8 cellular contexts compared by ENCODE assay signal in genomic region chr1:182391362-182392044, GRCh38. TPM values are rescaled to one million over a fixed set of nuclear protein-coding genes. Genes with fewer than 3 reads are reported as not detected.
DNase-seq lines count a peak whose midpoint lies in the region; ATAC-seq and TF ChIP-seq lines count a peak whose summit lies in the region.

GLUL (minus strand) TSS chr1:182391790; CDS start chr1:182388737, 3,053 bp downstream.

- H3K27ac Mint-ChIP-seq in activated T-helper 17 cell treated with anti-CD3 and anti-CD28 coated beads, Interleukin-2, amount 50 U/mL, for 72 hours = peak within 1 kb of the TSS; percentile 96
- H3K27ac Mint-ChIP-seq in naive thymus-derived CD8-positive, alpha-beta T cell = peak within 1 kb of the TSS in 8 of 10 donors; percentile 66 to 92 (median 78)

- POLR2A ChIA-PET in Panc1 (lab: Charles Lee) = interaction anchor here (0.6 to 0.7 kb wide), 2 partner anchors 112 to 1065 kb away, joined by 3 read pairs; no protein-coding TSS in a partner anchor
- POLR2A ChIA-PET in naive thymus-derived CD8-positive, alpha-beta T cell (lab: Charles Lee) = interaction anchor here (1.2 kb wide), 1 partner anchor 307 kb away, joined by 4 read pairs; no protein-coding TSS in a partner anchor

- H3K9me3 Mint-ChIP-seq in activated T-helper 17 cell treated with anti-CD3 and anti-CD28 coated beads, Interleukin-2, amount 50 U/mL, for 72 hours = no peaks in the 10 kb centered on the region
- no peaks in the 10 kb centered on the region for H3K9me3 Mint-ChIP-seq in naive thymus-derived CD8-positive, alpha-beta T cell

- H3K36me3 ChIP-seq in Panc1 (ENCODE audit: control insufficient read depth, insufficient read depth, low read length) = peaks cover 4% of the 10 kb centered on the region

- intact Hi-C loops in Panc1 (cut with micrococcal nuclease; ENCODE audit: unreplicated experiment) = loop anchor here (5.0 kb wide), 1 partner anchor 69 kb away; no protein-coding TSS in a partner anchor

- H3K4me3 ChIP-seq in Panc1 (ENCODE audit: low read depth in 2 of 2, low read length in 2 of 2) = peak within 1 kb of the TSS; percentile 57 to 64

- peaks cover 9% of the 10 kb centered on the region for H3K4me1 Mint-ChIP-seq in activated T-helper 17 cell treated with anti-CD3 and anti-CD28 coated beads, Interleukin-2, amount 50 U/mL, for 72 hours
- H3K4me1 Mint-ChIP-seq in naive thymus-derived CD8-positive, alpha-beta T cell = peaks cover 16 to 34% (median 25%) of the 10 kb centered on the region in 4 donors

- peak; percentile 80 for ATAC-seq in GM21723 (IDR thresholded peaks at IDR 0.05; ENCODE audit: unreplicated experiment)
- peak; percentile 95 for ATAC-seq in Panc1
- peak; percentile 87 for ATAC-seq in activated T-helper 17 cell treated with anti-CD3 and anti-CD28 coated beads, Interleukin-2, amount 50 U/mL, for 72 hours (replicated peaks)
- ATAC-seq in naive thymus-derived CD8-positive, alpha-beta T cell = peak; percentile 66 to 72
- ATAC-seq in stimulated activated naive CD8-positive, alpha-beta T cell treated with anti-CD3 and anti-CD28 coated beads, Interleukin-15, Interleukin-2, amounts not matched to agents 100 U/mL and 50 U/mL, for 24 hours = peak; percentile 77

- H3K27ac ChIP-seq in Panc1 (ENCODE audit: low read length) = peak within 1 kb of the TSS; percentile 72

- DNase-seq in DMS53 (lab: John Stamatoyannopoulos, UW) (peak; percentile 96), KBM-7 (peak; percentile 96), Panc1 (ENCODE audit: low read depth, low spot score) (no peak), fibroblast of peridontal ligament (ENCODE audit: extremely low read depth) (peak; percentile 88)
- peak; percentile 13 to 73 (median 46) for DNase-seq in naive thymus-derived CD8-positive, alpha-beta T cell
- peak; percentile 72 for DNase-seq in stimulated activated naive CD8-positive, alpha-beta T cell treated with anti-CD3 and anti-CD28 coated beads, Interleukin-15, Interleukin-2, amounts not matched to agents 100 U/mL and 50 U/mL, for 24 hours

- H3K27me3 ChIP-seq in Panc1 (ENCODE audit: control insufficient read depth, insufficient read depth, low read length) = peaks cover 11% of the 10 kb centered on the region

- H3K36me3 Mint-ChIP-seq in activated T-helper 17 cell treated with anti-CD3 and anti-CD28 coated beads, Interleukin-2, amount 50 U/mL, for 72 hours (ENCODE audit: low read depth) = peaks cover 47% of the 10 kb centered on the region
- H3K36me3 Mint-ChIP-seq in naive thymus-derived CD8-positive, alpha-beta T cell = peaks cover 0 to 3% (median 0%) of the 10 kb centered on the region in 3 donors

- in situ Hi-C loops in KBM-7 (cut with MboI; ENCODE audit: low pct_unique_long_range_greater_than_20kb, low sequenced_read_pairs) (no loop called here), Panc1 (cut with HindIII; ENCODE audit: low pct_unique_long_range_greater_than_20kb, low sequenced_read_pairs) (no loop called here)

- H3K4me3 Mint-ChIP-seq in activated T-helper 17 cell treated with anti-CD3 and anti-CD28 coated beads, Interleukin-2, amount 50 U/mL, for 72 hours = peak within 1 kb of the TSS; percentile 95
- H3K4me3 Mint-ChIP-seq in naive thymus-derived CD8-positive, alpha-beta T cell = peak within 1 kb of the TSS; percentile 84 to 97 (median 87)

- TF ChIP-seq CTCF in Panc1 (IDR thresholded peaks at IDR 0.05) = no peak

- CTCF ChIA-PET in Panc1 (lab: Charles Lee) = no interaction called here

- no TSS peak for BruUV-seq in Panc1 (replicated peaks; lab: Mats Ljungman, UMichigan)

- H3K4me1 ChIP-seq in Panc1 (ENCODE audit: control insufficient read depth, insufficient read depth, low read length) = peaks cover 2% of the 10 kb centered on the region; the same call in 1 of the 2 replicates

- no peaks in the 10 kb centered on the region for H3K27me3 Mint-ChIP-seq in activated T-helper 17 cell treated with anti-CD3 and anti-CD28 coated beads, Interleukin-2, amount 50 U/mL, for 72 hours
- H3K27me3 Mint-ChIP-seq in naive thymus-derived CD8-positive, alpha-beta T cell = peaks cover 6 to 59% (median 14%) of the 10 kb centered on the region in 5 donors

- no peaks in the 10 kb centered on the region for H3K9me3 ChIP-seq in Panc1 (ENCODE audit: control insufficient read depth, insufficient read depth, low read depth, low read length)

RNA-seq across cellular contexts. Expression of gene GLUL, which starts in this region (rescaled TPM):
- total RNA-seq in Panc1 (2021; ENCODE audit: unreplicated experiment) = 55.2 TPM
- polyA plus RNA-seq in Panc1 (2012; ENCODE audit: insufficient read length) = 42.7 TPM
- total RNA-seq in activated T-helper 17 cell treated with anti-CD3 and anti-CD28 coated beads, Interleukin-2, amount 50 U/mL, for 72 hours = 100 to 1,000 TPM; 159 to 236 TPM
- 10 to 100 TPM; 10.2 to 12.7 TPM for total RNA-seq in naive thymus-derived CD8-positive, alpha-beta T cell
- 10 to 100 TPM in 1 of 3 donors, 1 to 10 TPM in 2; 4.8 to 38.1 (median 8.3) TPM for polyA plus RNA-seq in naive thymus-derived CD8-positive, alpha-beta T cell
